19 cellular contexts compared by ENCODE assay signal in the genomic region with DNA sequence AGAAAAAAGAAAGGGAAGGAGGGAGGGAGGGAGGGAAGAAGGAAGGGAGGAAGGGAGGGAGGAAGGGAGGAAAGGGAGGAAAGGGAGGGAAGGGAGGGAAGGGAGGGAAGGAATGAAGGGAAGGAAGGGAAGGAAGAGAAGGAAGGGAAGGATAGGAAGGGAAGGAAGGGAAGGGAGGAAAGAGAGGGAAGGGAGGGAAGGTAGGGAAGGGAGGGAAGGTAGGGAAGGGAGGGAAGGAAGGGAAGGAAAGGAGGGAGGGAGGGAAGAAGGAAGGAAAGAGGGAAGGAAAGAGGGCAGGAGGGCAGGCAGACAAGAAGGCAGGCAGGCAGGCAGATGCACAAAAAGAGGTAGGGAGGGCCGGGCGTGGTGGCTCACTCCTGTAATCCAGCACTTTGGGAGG.
DNase-seq lines count a peak whose midpoint lies in the region; ATAC-seq, FAIRE-seq and TF ChIP-seq lines count a peak whose summit lies in the region.
"Had no signal": no experiment of that assay in that cellular context is flagged by ENCODE, and none has a peak within 500 bp of the region (broad histone marks: within the 10 kb centered on the region; RNA-seq: fewer than 3 reads in every experiment).

No MANE protein-coding gene starts in this region.

- TF ChIP-seq RAD21 in K562 (CRISPR knock-in tag; conservative IDR thresholded peaks at IDR 0.05 in 1 of 2, IDR thresholded peaks at IDR 0.05 in 1 of 2), result no peak

- FAIRE-seq in K562 (lab: Jason Lieb, UNC) (no peak), GM19239 (lab: Jason Lieb, UNC) (no peak), urothelium cell line (lab: Jason Lieb, UNC) (no peak)
- FAIRE-seq: D721Med, RCC 7860 had no signal

- no peaks in the 10 kb centered on the region for H3K9me3 ChIP-seq in K562 (replicated peaks; ENCODE audit: control insufficient read depth, insufficient read depth, low read depth, low read length)
- H3K9me3 ChIP-seq in esophagus muscularis mucosa, result no peaks in the 10 kb centered on the region
- peaks cover 0 to 9% (median 2%) of the 10 kb centered on the region in 4 donors for H3K9me3 ChIP-seq in stomach
- no peaks in the 10 kb centered on the region for H3K9me3 ChIP-seq in uterus
- H3K9me3 ChIP-seq: HAP-1, SK-N-SH had no signal

- H3K9ac ChIP-seq in K562 (ENCODE audit: insufficient read depth in 1 of 2, low read depth in 2 of 2, low read length in 2 of 2), result no peak overlapping the region
- H3K9ac ChIP-seq: SK-N-SH had no signal

- 81% methylated on average over 2 of the region's 2 CpGs for WGBS in K562 (ENCODE audit: insufficient coverage, low coverage, missing lambda C conversion rate)
- WGBS in esophagus muscularis mucosa, result 100% methylated on average over 2 of the region's 2 CpGs
- WGBS in stomach, 5 donors, result 96 to 100% (median 97%) methylated on average over 2 of the region's 2 CpGs

- no peak for TF ChIP-seq POLR2A in K562 (conservative IDR thresholded peaks at IDR 0.05)
- no peak for TF ChIP-seq POLR2A in esophagus muscularis mucosa (IDR thresholded peaks at IDR 0.05; ENCODE audit: low read depth)
- no peak for TF ChIP-seq POLR2A in stomach (IDR thresholded peaks at IDR 0.05)
- TF ChIP-seq POLR2A in uterus (IDR thresholded peaks at IDR 0.05), result no peak

- no peak overlapping the region for H3K27ac ChIP-seq in K562 (ENCODE audit: extremely low read depth, low read depth, low read length)
- H3K27ac ChIP-seq in esophagus muscularis mucosa (replicated peaks in 1 of 4), result peak overlapping the region in 3 of 4 donors; percentile 79 to 82 (median 81)
- H3K27ac ChIP-seq in stomach, result peak overlapping the region in 3 of 5 donors; percentile 76 to 93 (median 84)
- peak overlapping the region; percentile 84 to 95 for H3K27ac ChIP-seq in uterus
- H3K27ac ChIP-seq: C4-2B had no signal

- in situ Hi-C loops in K562 (cut with MboI), result no loop called here

- no peak for TF ChIP-seq EP300 in K562 (IDR thresholded peaks at IDR 0.05; ENCODE audit: low read length)
- TF ChIP-seq EP300 in esophagus muscularis mucosa (IDR thresholded peaks at IDR 0.05), result no peak
- TF ChIP-seq EP300 in stomach (IDR thresholded peaks at IDR 0.05), result no peak

- no peaks in the 10 kb centered on the region for H3K27me3 ChIP-seq in K562 (ENCODE audit: control insufficient read depth in 2 of 2, insufficient read depth in 2 of 2, low read length in 2 of 2)
- no peaks in the 10 kb centered on the region for H3K27me3 ChIP-seq in esophagus muscularis mucosa
- no peaks in the 10 kb centered on the region for H3K27me3 ChIP-seq in stomach
- H3K27me3 ChIP-seq in uterus, result no peaks in the 10 kb centered on the region

- no peak for DNase-seq in K562 (ENCODE audit: extremely low read depth in 1 of 4, low spot score in 3 of 4)
- DNase-seq in esophagus muscularis mucosa (ENCODE audit: extremely low spot score), result no peak
- DNase-seq in stomach, result no peak
- DNase-seq in uterus, result no peak
- DNase-seq in activated T-cell treated with anti-CD3 and anti-CD28 coated beads, Interleukin-2, amount 50 U/mL, for 48 hours, result no peak
- DNase-seq in GM19239 (ENCODE audit: insufficient read length, low spot score), result no peak
- DNase-seq in GM03348 (ENCODE audit: low spot score), result no peak
- no peak for DNase-seq in urothelium cell line (ENCODE audit: low spot score)
- DNase-seq: AML-193, DMS79, NCI-H1694 treated with DMSO at 0.1 percent for 48 hours, NCI-H510A, NCI-H774 had no signal

- H3K4me1 ChIP-seq in K562 (replicated peaks in 1 of 2; ENCODE audit: control insufficient read depth in 2 of 2, insufficient read depth in 2 of 2, low read length in 2 of 2) (peaks cover 0 to 31% of the 10 kb centered on the region in 2 experiments; a peak in 3 of 5 replicates), esophagus muscularis mucosa (peaks cover 41 to 72% (median 64%) of the 10 kb centered on the region in 4 donors), stomach (peaks cover 26 to 51% (median 39%) of the 10 kb centered on the region in 4 donors), uterus (peaks cover 8 to 19% of the 10 kb centered on the region in 2 donors)

- TF ChIP-seq CTCF in K562 (IDR thresholded peaks at IDR 0.05 in 2 of 3, conservative IDR thresholded peaks at IDR 0.05 in 1 of 3; ENCODE audit: insufficient read depth in 2 of 3, low read depth in 1 of 3, low read length in 3 of 3) (no peak), esophagus muscularis mucosa (IDR thresholded peaks at IDR 0.05) (no peak), stomach (IDR thresholded peaks at IDR 0.05) (no peak), uterus (IDR thresholded peaks at IDR 0.05) (no peak)

- intact Hi-C loops in K562 (cut with micrococcal nuclease) (no loop called here), esophagus muscularis mucosa (cut with DNase I) (no loop called here), stomach (cut with DNase I; ENCODE audit: low total_unique reads) (no loop called here), uterus (cut with DNase I; ENCODE audit: low total_unique reads) (no loop called here)

- no peaks in the 10 kb centered on the region for H3K9me1 ChIP-seq in K562 (ENCODE audit: control insufficient read depth, insufficient read depth, low read length)

- POLR2A ChIA-PET in K562 (lab: Yijun Ruan, JAX), result interaction anchor here (1.2 to 2.2 kb wide), 2 partner anchors 294 to 711 kb away, joined by 7 to 9 read pairs; a partner anchor contains a TSS

- H3K4me2 ChIP-seq in K562 (ENCODE audit: insufficient read depth, low read length), result no peak overlapping the region

- no peak for ATAC-seq in K562
- ATAC-seq: Right ventricle myocardium inferior had no signal

- BruUV-seq in K562 (replicated peaks; lab: Mats Ljungman, UMichigan), result no TSS peak

- CTCF ChIA-PET in K562 (lab: Yijun Ruan, JAX; ENCODE audit: low intra/inter-chr PET ratio), result no interaction called here

- no peaks in the 10 kb centered on the region for H4K20me1 ChIP-seq in K562 (replicated peaks; ENCODE audit: control insufficient read depth, insufficient read depth, low read length)

- H2AFZ ChIP-seq in K562 (ENCODE audit: low read depth, low read length), result no peak overlapping the region

- H3K36me3 ChIP-seq in K562 (ENCODE audit: control insufficient read depth, insufficient read depth, low read length) (no peaks in the 10 kb centered on the region), esophagus muscularis mucosa (no peaks in the 10 kb centered on the region), stomach (peaks cover 0 to 9% (median 0%) of the 10 kb centered on the region in 4 donors), uterus (no peaks in the 10 kb centered on the region)

- no peak overlapping the region for H3K4me3 ChIP-seq in K562
- H3K4me3 ChIP-seq in esophagus muscularis mucosa, result no peak overlapping the region
- H3K4me3 ChIP-seq in stomach, result no peak overlapping the region
- H3K4me3 ChIP-seq in uterus, result no peak overlapping the region
- H3K4me3 ChIP-seq: HAP-1 had no signal

- no peaks in the 10 kb centered on the region; the same call in 2 of the 3 replicates for H3K79me2 ChIP-seq in K562 (ENCODE audit: control insufficient read depth, insufficient read depth, low read length)

TF ChIP-seq in K562, 482 proteins besides CTCF, POLR2A, EP300 and RAD21:
- TF ChIP-seq FUS (optimal IDR thresholded peaks at IDR 0.05; ENCODE audit: low read depth, low read length), result no peak
- TF ChIP-seq, protein P1, sequence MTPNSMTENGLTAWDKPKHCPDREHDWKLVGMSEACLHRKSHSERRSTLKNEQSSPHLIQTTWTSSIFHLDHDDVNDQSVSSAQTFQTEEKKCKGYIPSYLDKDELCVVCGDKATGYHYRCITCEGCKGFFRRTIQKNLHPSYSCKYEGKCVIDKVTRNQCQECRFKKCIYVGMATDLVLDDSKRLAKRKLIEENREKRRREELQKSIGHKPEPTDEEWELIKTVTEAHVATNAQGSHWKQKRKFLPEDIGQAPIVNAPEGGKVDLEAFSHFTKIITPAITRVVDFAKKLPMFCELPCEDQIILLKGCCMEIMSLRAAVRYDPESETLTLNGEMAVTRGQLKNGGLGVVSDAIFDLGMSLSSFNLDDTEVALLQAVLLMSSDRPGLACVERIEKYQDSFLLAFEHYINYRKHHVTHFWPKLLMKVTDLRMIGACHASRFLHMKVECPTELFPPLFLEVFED (CRISPR knock-in tag; conservative IDR thresholded peaks at IDR 0.05), result 0 out of 2 replicates have a peak, but pooled peaks have one; percentile 23
